In the genomic region with DNA sequence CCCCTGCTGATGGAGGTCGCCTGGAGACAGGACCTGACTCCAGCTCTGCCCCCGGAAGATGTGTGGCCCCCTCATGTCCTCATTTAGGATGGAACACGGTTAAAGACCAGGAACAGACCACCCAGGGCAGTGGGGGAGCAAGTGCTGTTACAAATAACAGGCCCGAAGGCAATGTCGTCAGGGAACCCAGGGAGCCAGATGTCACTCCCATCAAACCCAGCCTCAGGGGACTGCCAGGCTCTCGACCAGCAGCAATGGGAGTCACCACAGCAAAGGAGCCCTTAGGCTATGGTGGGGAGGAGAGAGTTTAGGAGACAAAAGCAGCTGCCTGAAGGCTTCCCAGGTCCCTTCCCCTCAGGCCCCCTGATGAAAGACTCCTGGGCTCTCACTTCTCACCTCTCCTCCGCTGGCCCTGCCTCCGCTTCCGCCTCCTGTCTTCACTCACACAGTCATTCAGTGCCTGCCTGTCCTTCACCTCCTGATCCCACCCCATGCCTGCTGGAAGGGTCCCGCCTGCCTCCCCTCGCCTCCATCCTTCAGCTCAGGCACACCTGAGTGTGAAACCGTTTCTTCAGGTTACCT, we compare ENCODE assay signal across 9 cellular contexts. TPM values are rescaled to one million over a fixed set of nuclear protein-coding genes. Genes with fewer than 3 reads are reported as not detected.
A peak's percentile ranks its signal among the peaks of the same experiment; 100 is the strongest.
DNase-seq lines count a peak whose midpoint lies in the region; ATAC-seq and TF ChIP-seq lines count a peak whose summit lies in the region.
"Had no signal": no experiment of that assay in that cellular context is flagged by ENCODE, and none has a peak within 500 bp of the region (broad histone marks: within the 10 kb centered on the region; RNA-seq: fewer than 3 reads in every experiment).

No MANE protein-coding gene starts in this region.

- H3K27me3 ChIP-seq in SU-DHL-6 (ENCODE audit: low read length): no peaks in the 10 kb centered on the region

- H3K4me2 ChIP-seq in SU-DHL-6 (ENCODE audit: low read depth, low read length, poor library complexity, severe bottlenecking): peak overlapping the region; percentile 67

- H3K4me3 ChIP-seq in SU-DHL-6 (ENCODE audit: insufficient read depth, low read length, poor library complexity, severe bottlenecking): no peak overlapping the region

- H3K36me3 Mint-ChIP-seq in stimulated activated naive CD8-positive, alpha-beta T cell treated with anti-CD3 and anti-CD28 coated beads, Interleukin-15, Interleukin-2, amounts not matched to agents 100 ng/mL and 50 ng/mL, for 24 hours (ENCODE audit: low read depth): peaks cover 56% of the 10 kb centered on the region

- no peaks in the 10 kb centered on the region; the same call in 1 of the 2 replicates for H4K20me1 ChIP-seq in SU-DHL-6 (ENCODE audit: low read depth, low read length)

- H3K79me2 ChIP-seq in SU-DHL-6 (ENCODE audit: insufficient read depth, low read length): peaks cover 26% of the 10 kb centered on the region

- peaks cover 68% of the 10 kb centered on the region for H3F3A ChIP-seq in SU-DHL-6 (ENCODE audit: insufficient read depth)

- ATAC-seq in stimulated activated naive CD8-positive, alpha-beta T cell treated with anti-CD3 and anti-CD28 coated beads, Interleukin-15, Interleukin-2, amounts not matched to agents 100 U/mL and 50 U/mL, for 24 hours: no peak
- no peak for ATAC-seq in GM21447 (IDR thresholded peaks at IDR 0.05; ENCODE audit: unreplicated experiment)

- peak overlapping the region; percentile 93 for H3K27ac ChIP-seq in SU-DHL-6 (ENCODE audit: low read depth, low read length)

- peak overlapping the region; percentile 54 for H3K9ac ChIP-seq in SU-DHL-6 (ENCODE audit: low read length)

- peaks cover 80% of the 10 kb centered on the region for H3K4me1 Mint-ChIP-seq in stimulated activated naive CD8-positive, alpha-beta T cell treated with anti-CD3 and anti-CD28 coated beads, Interleukin-15, Interleukin-2, amounts not matched to agents 100 ng/mL and 50 ng/mL, for 24 hours (ENCODE audit: low read depth)

- no peaks in the 10 kb centered on the region for H3K9me3 ChIP-seq in SU-DHL-6 (ENCODE audit: insufficient read depth, low read length)

- no peak for TF ChIP-seq CTCF in SU-DHL-6 (IDR thresholded peaks at IDR 0.05; ENCODE audit: insufficient read depth, low read length, poor library complexity, severe bottlenecking)

- H3K27ac Mint-ChIP-seq in stimulated activated naive CD8-positive, alpha-beta T cell treated with anti-CD3 and anti-CD28 coated beads, Interleukin-15, Interleukin-2, amounts not matched to agents 100 ng/mL and 50 ng/mL, for 24 hours: peak overlapping the region; percentile 54

- peak overlapping the region; percentile 78 for H3K4me3 Mint-ChIP-seq in stimulated activated naive CD8-positive, alpha-beta T cell treated with anti-CD3 and anti-CD28 coated beads, Interleukin-15, Interleukin-2, amounts not matched to agents 100 ng/mL and 50 ng/mL, for 24 hours

- DNase-seq in stimulated activated naive CD8-positive, alpha-beta T cell treated with anti-CD3 and anti-CD28 coated beads, Interleukin-15, Interleukin-2, amounts not matched to agents 100 U/mL and 50 U/mL, for 24 hours: no peak
- DNase-seq in left kidney (ENCODE audit: low read depth, low spot score): peak; percentile 35
- DNase-seq in A172 (ENCODE audit: low spot score): no peak
- DNase-seq in NOMO-1 treated with dmso at 0.1 percent for 144 hours (lab: John Stamatoyannopoulos, UW; ENCODE audit: unreplicated experiment): no peak
- no peak for DNase-seq in HT-29 (ENCODE audit: low spot score)

- no peak overlapping the region for H2AFZ ChIP-seq in SU-DHL-6 (ENCODE audit: low read depth, low read length, severe bottlenecking)

- no peaks in the 10 kb centered on the region; the same call in 1 of the 2 replicates for H3K36me3 ChIP-seq in SU-DHL-6 (ENCODE audit: low read length)

- H3K9me2 ChIP-seq in SU-DHL-6 (replicated peaks; ENCODE audit: insufficient read depth, low read length): no peaks in the 10 kb centered on the region

- no peaks in the 10 kb centered on the region for H3K9me3 Mint-ChIP-seq in stimulated activated naive CD8-positive, alpha-beta T cell treated with anti-CD3 and anti-CD28 coated beads, Interleukin-15, Interleukin-2, amounts not matched to agents 100 ng/mL and 50 ng/mL, for 24 hours

- no peaks in the 10 kb centered on the region for H3K27me3 Mint-ChIP-seq in stimulated activated naive CD8-positive, alpha-beta T cell treated with anti-CD3 and anti-CD28 coated beads, Interleukin-15, Interleukin-2, amounts not matched to agents 100 ng/mL and 50 ng/mL, for 24 hours

RNA-seq across cellular contexts. Expression of a gene that starts 4.4 kb away (rescaled TPM):
- 81.4 and 87.3 TPM in 2 replicates for total RNA-seq in A172 (2014; rRNA removed; shearing (Covaris generic))
- 250 and 300 TPM in 2 replicates for total RNA-seq in HT-29 (2014; rRNA removed; shearing (Covaris generic))

RNA-seq across cellular contexts. Expression of a gene that starts 7.8 kb away (rescaled TPM):
- 90.9 and 114 TPM in 2 replicates for total RNA-seq in A172 (2014; rRNA removed; shearing (Covaris generic))
- 314 and 320 TPM in 2 replicates for total RNA-seq in HT-29 (2014; rRNA removed; shearing (Covaris generic))

RNA-seq across cellular contexts. Expression of a gene that starts 26.1 kb away (rescaled TPM):
- 14.0 and 15.8 TPM in 2 replicates for total RNA-seq in A172 (2014; rRNA removed; shearing (Covaris generic))
- 16.9 and 19.0 TPM in 2 replicates for total RNA-seq in HT-29 (2014; rRNA removed; shearing (Covaris generic))

RNA-seq across cellular contexts. Expression of a gene that starts 42.4 kb away (rescaled TPM):
- 0.02 and 0.05 TPM in 2 replicates for total RNA-seq in A172 (2014; rRNA removed; shearing (Covaris generic))
- 0.03 TPM in 1 of 2 replicates, not detected in the other for total RNA-seq in HT-29 (2014; rRNA removed; shearing (Covaris generic))
- total RNA-seq: LHCN-M2 had no signal
